ENCODE assay signal across 1 cellular context in the genomic region with DNA sequence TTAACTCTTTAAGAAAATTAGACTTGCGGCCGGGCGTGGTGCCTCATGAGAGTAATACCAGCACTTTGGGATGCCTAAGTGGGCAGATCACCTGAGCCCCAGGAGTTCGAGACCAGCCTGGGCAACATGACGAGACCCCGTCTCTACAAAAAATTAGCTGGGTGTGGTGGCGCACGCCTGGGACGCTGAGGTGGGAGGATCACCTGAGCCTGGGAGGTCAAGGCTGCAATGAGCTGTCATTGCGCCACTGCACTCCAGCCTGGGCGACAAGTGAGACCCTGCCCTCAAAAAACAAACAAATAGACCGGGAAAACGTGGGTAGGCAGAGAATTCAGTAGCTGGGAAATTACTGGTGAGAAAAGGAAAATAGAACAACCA.
TF ChIP-seq lines count a peak whose summit lies in the region.

No MANE protein-coding gene starts in this region.

TF ChIP-seq in SK-N-SH treated with all-trans-retinoic acid at 6 μM for 48 hours, 23 proteins besides CTCF, POLR2A, EP300 and RAD21 (continued from another document):
- TF ChIP-seq, protein P1, sequence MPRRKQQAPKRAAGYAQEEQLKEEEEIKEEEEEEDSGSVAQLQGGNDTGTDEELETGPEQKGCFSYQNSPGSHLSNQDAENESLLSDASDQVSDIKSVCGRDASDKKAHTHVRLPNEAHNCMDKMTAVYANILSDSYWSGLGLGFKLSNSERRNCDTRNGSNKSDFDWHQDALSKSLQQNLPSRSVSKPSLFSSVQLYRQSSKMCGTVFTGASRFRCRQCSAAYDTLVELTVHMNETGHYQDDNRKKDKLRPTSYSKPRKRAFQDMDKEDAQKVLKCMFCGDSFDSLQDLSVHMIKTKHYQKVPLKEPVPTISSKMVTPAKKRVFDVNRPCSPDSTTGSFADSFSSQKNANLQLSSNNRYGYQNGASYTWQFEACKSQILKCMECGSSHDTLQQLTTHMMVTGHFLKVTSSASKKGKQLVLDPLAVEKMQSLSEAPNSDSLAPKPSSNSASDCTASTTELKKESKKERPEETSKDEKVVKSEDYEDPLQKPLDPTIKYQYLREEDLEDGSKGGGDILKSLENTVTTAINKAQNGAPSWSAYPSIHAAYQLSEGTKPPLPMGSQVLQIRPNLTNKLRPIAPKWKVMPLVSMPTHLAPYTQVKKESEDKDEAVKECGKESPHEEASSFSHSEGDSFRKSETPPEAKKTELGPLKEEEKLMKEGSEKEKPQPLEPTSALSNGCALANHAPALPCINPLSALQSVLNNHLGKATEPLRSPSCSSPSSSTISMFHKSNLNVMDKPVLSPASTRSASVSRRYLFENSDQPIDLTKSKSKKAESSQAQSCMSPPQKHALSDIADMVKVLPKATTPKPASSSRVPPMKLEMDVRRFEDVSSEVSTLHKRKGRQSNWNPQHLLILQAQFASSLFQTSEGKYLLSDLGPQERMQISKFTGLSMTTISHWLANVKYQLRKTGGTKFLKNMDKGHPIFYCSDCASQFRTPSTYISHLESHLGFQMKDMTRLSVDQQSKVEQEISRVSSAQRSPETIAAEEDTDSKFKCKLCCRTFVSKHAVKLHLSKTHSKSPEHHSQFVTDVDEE (CRISPR knock-in tag; IDR thresholded peaks at IDR 0.05): no peak
- TF ChIP-seq, protein P2, sequence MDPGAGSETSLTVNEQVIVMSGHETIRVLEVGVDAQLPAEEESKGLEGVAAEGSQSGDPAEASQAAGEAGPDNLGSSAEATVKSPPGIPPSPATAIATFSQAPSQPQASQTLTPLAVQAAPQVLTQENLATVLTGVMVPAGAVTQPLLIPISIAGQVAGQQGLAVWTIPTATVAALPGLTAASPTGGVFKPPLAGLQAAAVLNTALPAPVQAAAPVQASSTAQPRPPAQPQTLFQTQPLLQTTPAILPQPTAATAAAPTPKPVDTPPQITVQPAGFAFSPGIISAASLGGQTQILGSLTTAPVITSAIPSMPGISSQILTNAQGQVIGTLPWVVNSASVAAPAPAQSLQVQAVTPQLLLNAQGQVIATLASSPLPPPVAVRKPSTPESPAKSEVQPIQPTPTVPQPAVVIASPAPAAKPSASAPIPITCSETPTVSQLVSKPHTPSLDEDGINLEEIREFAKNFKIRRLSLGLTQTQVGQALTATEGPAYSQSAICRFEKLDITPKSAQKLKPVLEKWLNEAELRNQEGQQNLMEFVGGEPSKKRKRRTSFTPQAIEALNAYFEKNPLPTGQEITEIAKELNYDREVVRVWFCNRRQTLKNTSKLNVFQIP (CRISPR knock-in tag; IDR thresholded peaks at IDR 0.05; ENCODE audit: borderline replicate concordance, low read depth): no peak
- no peak for TF ChIP-seq TCF4 (CRISPR knock-in tag; IDR thresholded peaks at IDR 0.05; ENCODE audit: borderline replicate concordance)
- no peak for TF ChIP-seq ZFP3 (CRISPR knock-in tag; IDR thresholded peaks at IDR 0.05)
- TF ChIP-seq, protein P3, sequence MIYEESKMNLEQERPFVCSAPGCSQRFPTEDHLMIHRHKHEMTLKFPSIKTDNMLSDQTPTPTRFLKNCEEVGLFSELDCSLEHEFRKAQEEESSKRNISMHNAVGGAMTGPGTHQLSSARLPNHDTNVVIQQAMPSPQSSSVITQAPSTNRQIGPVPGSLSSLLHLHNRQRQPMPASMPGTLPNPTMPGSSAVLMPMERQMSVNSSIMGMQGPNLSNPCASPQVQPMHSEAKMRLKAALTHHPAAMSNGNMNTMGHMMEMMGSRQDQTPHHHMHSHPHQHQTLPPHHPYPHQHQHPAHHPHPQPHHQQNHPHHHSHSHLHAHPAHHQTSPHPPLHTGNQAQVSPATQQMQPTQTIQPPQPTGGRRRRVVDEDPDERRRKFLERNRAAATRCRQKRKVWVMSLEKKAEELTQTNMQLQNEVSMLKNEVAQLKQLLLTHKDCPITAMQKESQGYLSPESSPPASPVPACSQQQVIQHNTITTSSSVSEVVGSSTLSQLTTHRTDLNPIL (CRISPR knock-in tag; IDR thresholded peaks at IDR 0.05; ENCODE audit: low read depth): no peak
- TF ChIP-seq PPARA (CRISPR knock-in tag; IDR thresholded peaks at IDR 0.05; ENCODE audit: borderline replicate concordance): no peak
- no peak for TF ChIP-seq CSDC2 (CRISPR knock-in tag; IDR thresholded peaks at IDR 0.05)
- no peak for TF ChIP-seq BACH2 (CRISPR knock-in tag; IDR thresholded peaks at IDR 0.05; ENCODE audit: borderline replicate concordance)
- TF ChIP-seq TOX (CRISPR knock-in tag; IDR thresholded peaks at IDR 0.05; ENCODE audit: borderline replicate concordance): no peak
